Comparison of ENCODE assay signal across 8 cellular contexts in the genomic region with DNA sequence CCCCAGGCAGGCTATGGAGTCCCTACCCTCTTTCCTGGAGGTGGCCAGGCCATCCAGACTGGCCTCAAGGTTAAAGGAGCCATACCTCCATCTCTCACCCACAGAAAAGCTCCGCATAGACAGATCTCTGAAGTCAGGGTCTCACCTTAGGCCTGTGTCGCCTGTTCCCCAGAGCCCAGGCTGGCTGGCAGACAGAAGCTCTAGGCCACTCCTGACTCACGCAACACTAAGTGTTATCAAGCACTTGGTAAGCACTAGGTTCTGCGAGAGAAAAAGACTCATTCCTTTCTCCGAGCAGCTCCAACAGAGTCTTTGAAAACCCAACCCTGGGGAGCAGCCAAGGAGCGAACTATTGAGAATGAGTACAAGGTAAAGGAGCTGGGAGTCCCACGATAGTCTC. TPM values are rescaled to one million over a fixed set of nuclear protein-coding genes. Genes with fewer than 3 reads are reported as not detected.
DNase-seq lines count a peak whose midpoint lies in the region; ATAC-seq, FAIRE-seq and TF ChIP-seq lines count a peak whose summit lies in the region.

No MANE protein-coding gene starts in this region.

- TF ChIP-seq CTCF in MM.1S (IDR thresholded peaks at IDR 0.05; ENCODE audit: low read length) = no peak

- TF ChIP-seq POLR2A in H54 (IDR thresholded peaks at IDR 0.05; ENCODE audit: low read depth, low read length) = no peak

- H4K12ac ChIP-seq in trophoblast cell (ENCODE audit: low read depth, low read length) = no peak overlapping the region

- H3K9ac ChIP-seq in MM.1S (ENCODE audit: low read length) = peak overlapping the region; percentile 95
- H3K9ac ChIP-seq in trophoblast cell (ENCODE audit: low read length) = no peak overlapping the region

- H3K18ac ChIP-seq in trophoblast cell (ENCODE audit: low read length) = peak overlapping the region; percentile 47

- 0 out of 2 replicates have a peak, but pooled peaks cover 8% of the 10 kb centered on the region for H3K36me3 ChIP-seq in MM.1S (replicated peaks; ENCODE audit: insufficient read depth, low read length)
- peaks cover 61 to 74% of the 10 kb centered on the region in 2 experiments for H3K36me3 ChIP-seq in trophoblast cell (ENCODE audit: control insufficient read depth in 1 of 2, insufficient read depth in 2 of 2, low read length in 2 of 2)

- no peak for FAIRE-seq in H54 (lab: Jason Lieb, UNC)

- peak overlapping the region; percentile 97 for H3K4me3 ChIP-seq in MM.1S (ENCODE audit: low read length)
- H3K4me3 ChIP-seq in trophoblast cell (ENCODE audit: low read depth, low read length) = no peak overlapping the region

- ATAC-seq in HG03175 (IDR thresholded peaks at IDR 0.05; ENCODE audit: unreplicated experiment) = no peak

- peaks cover 13% of the 10 kb centered on the region; the same call in 1 of the 2 replicates for H4K20me1 ChIP-seq in MM.1S (ENCODE audit: insufficient read depth, low read length)

- peaks cover 100% of the 10 kb centered on the region for H3K79me2 ChIP-seq in MM.1S (ENCODE audit: low read length)
- peaks cover 75% of the 10 kb centered on the region for H3K79me2 ChIP-seq in trophoblast cell (ENCODE audit: control insufficient read depth, insufficient read depth, low read length, poor library complexity)

- H3K4ac ChIP-seq in trophoblast cell (ENCODE audit: low read depth, low read length) = peak overlapping the region; percentile 94

- peak overlapping the region; percentile 46 for H2AK5ac ChIP-seq in trophoblast cell (ENCODE audit: low read length)

- H3F3A ChIP-seq in MM.1S (ENCODE audit: insufficient read depth, low read length) = peaks cover 86% of the 10 kb centered on the region

- H3K9me2 ChIP-seq in MM.1S (replicated peaks; ENCODE audit: insufficient read depth, low read length) = no peaks in the 10 kb centered on the region

- H3K27me3 ChIP-seq in MM.1S (replicated peaks; ENCODE audit: insufficient read depth, low read length) = no peaks in the 10 kb centered on the region
- H3K27me3 ChIP-seq in trophoblast cell (ENCODE audit: insufficient read depth, low read length) = no peaks in the 10 kb centered on the region

- peaks cover 57% of the 10 kb centered on the region for H3K79me1 ChIP-seq in trophoblast cell (ENCODE audit: low read length)

- H2BK12ac ChIP-seq in trophoblast cell (ENCODE audit: low read length) = peak overlapping the region; percentile 31

- no peak overlapping the region for H2AFZ ChIP-seq in MM.1S (ENCODE audit: low read length)
- H2AFZ ChIP-seq in trophoblast cell (ENCODE audit: insufficient read depth, low read length, poor library complexity) = peak overlapping the region; percentile 10

- H3K27ac ChIP-seq in MM.1S (ENCODE audit: low read length) (peak overlapping the region; percentile 97), epithelial cell of prostate (peak overlapping the region; percentile 99), trophoblast cell (ENCODE audit: low read depth, low read length) (peak overlapping the region; percentile 86)

- H2BK120ac ChIP-seq in trophoblast cell (ENCODE audit: insufficient read depth, low read length, poor library complexity) = peak overlapping the region; percentile 26

- peak; percentile 52 for DNase-seq in Daoy (ENCODE audit: low read depth)
- DNase-seq in MM.1S = peak; percentile 25
- DNase-seq in epithelial cell of prostate (ENCODE audit: low read depth, low spot score) = no peak
- DNase-seq in trophoblast cell = no peak
- no peak for DNase-seq in GM19238 (ENCODE audit: insufficient read length, low spot score)
- no peak for DNase-seq in SW 1271 (lab: John Stamatoyannopoulos, UW)
- no peak for DNase-seq in H54 (ENCODE audit: insufficient read length, low spot score)

- H4K8ac ChIP-seq in trophoblast cell (ENCODE audit: low read depth, low read length) = peak overlapping the region; percentile 31

- H3K14ac ChIP-seq in trophoblast cell (ENCODE audit: low read length) = no peak overlapping the region

- no peak overlapping the region for H3K23ac ChIP-seq in trophoblast cell (ENCODE audit: low read length)

- peak overlapping the region; percentile 45 for H2BK5ac ChIP-seq in trophoblast cell (ENCODE audit: low read depth, low read length, poor library complexity)

- H3K4me2 ChIP-seq in MM.1S (ENCODE audit: low read depth, low read length) = peak overlapping the region; percentile 99
- H3K4me2 ChIP-seq in trophoblast cell (ENCODE audit: low read length) = peak overlapping the region; percentile 52

- peak overlapping the region; percentile 28 for H4K91ac ChIP-seq in trophoblast cell (ENCODE audit: low read depth, low read length)

- no CpG with 5 or more reads among the region's 7 CpGs for WGBS in trophoblast cell (ENCODE audit: extremely low coverage, insufficient coverage, insufficient read length)

- H3K9me3 ChIP-seq in MM.1S (replicated peaks; ENCODE audit: insufficient read depth, low read length) = no peaks in the 10 kb centered on the region
- H3K9me3 ChIP-seq in trophoblast cell (ENCODE audit: insufficient read depth, low read depth, low read length) = no peaks in the 10 kb centered on the region

- H3K4me1 ChIP-seq in MM.1S (ENCODE audit: low read length) (peaks cover 37% of the 10 kb centered on the region), trophoblast cell (ENCODE audit: control insufficient read depth in 1 of 2, insufficient read depth in 2 of 2, low read length in 2 of 2) (peaks cover 49% of the 10 kb centered on the region in 2 experiments)

RNA-seq across cellular contexts. Expression of gene SMAD7, which starts 6.1 kb away (rescaled TPM):
- 27.6 and 39.4 TPM in 2 replicates for total RNA-seq in Daoy (2014; rRNA removed; shearing (Covaris generic))
- 108 and 116 TPM in 2 replicates for polyA plus RNA-seq in trophoblast cell (2013)

Comparison
In these comparisons a context has a peak if more than half of its experiments do, and no peak if none do; other contexts are left out.
1. DNase-seq: peak in Daoy (single experiment) and MM.1S (single experiment); none in epithelial cell of prostate (single experiment), trophoblast cell (0 of 2), GM19238 (single experiment), SW 1271 (0 of 2) and H54 (single experiment).
2. Peak in every context shown above with its lines, with median percentiles within 50 percentile points of each other: H3K27ac ChIP-seq.